Comparison of ENCODE assay signal across 8 cellular contexts in genomic region chr19:58450836-58451357, GRCh38. TPM values are rescaled to one million over a fixed set of nuclear protein-coding genes. Genes with fewer than 3 reads are reported as not detected.
A peak's percentile ranks its signal among the peaks of the same experiment; 100 is the strongest.
DNase-seq lines count a peak whose midpoint lies in the region; ATAC-seq, FAIRE-seq and TF ChIP-seq lines count a peak whose summit lies in the region.

No MANE protein-coding gene starts in this region.

- intact Hi-C loops in aorta (cut with DNase I): loop anchor here in 1 of 2 donors (1.0 kb wide), 1 partner anchor 11 kb away; the partner anchor contains the start of gene ZNF132

- H3K4me1 ChIP-seq in HUES6 (ENCODE audit: control insufficient read depth, insufficient read depth, low read length) (no peaks in the 10 kb centered on the region), mesodermal cell (ENCODE audit: control insufficient read depth, insufficient read depth, low read length, poor library complexity, severe bottlenecking) (no peaks in the 10 kb centered on the region), aorta (ENCODE audit: control insufficient read depth in 1 of 2, insufficient read depth in 2 of 2, low read length in 2 of 2) (no peaks in the 10 kb centered on the region)

- H3K4me3 Mint-ChIP-seq in brain: peak overlapping the region; percentile 95 to 98 (median 97)

- H3K36me3 ChIP-seq in HUES6 (ENCODE audit: control insufficient read depth, insufficient read depth, low read length) (peaks cover 2% of the 10 kb centered on the region; the same call in 1 of the 2 replicates), mesodermal cell (ENCODE audit: control insufficient read depth, insufficient read depth, low read length) (no peaks in the 10 kb centered on the region), aorta (ENCODE audit: control insufficient read depth in 1 of 2, insufficient read depth in 2 of 2, low read length in 1 of 2) (no peaks in the 10 kb centered on the region)

- H3K4me3 ChIP-seq in HUES6 (ENCODE audit: low read depth, low read length) (peak overlapping the region; percentile 87), mesodermal cell (ENCODE audit: extremely low read depth, insufficient read depth, low read length, poor library complexity, severe bottlenecking) (peak overlapping the region; percentile 63), aorta (ENCODE audit: low read length in 2 of 2) (peak overlapping the region; percentile 63)

- peaks cover 12 to 19% (median 13%) of the 10 kb centered on the region in 5 experiments for H3K9me3 Mint-ChIP-seq in brain

- peak overlapping the region; percentile 7 for H3K9ac ChIP-seq in HUES6 (ENCODE audit: low read length)

- H3K27me3 ChIP-seq in HUES6 (ENCODE audit: control insufficient read depth, insufficient read depth, low read length) (peaks cover 27% of the 10 kb centered on the region), aorta (ENCODE audit: control insufficient read depth in 1 of 2, insufficient read depth in 2 of 2, low read length in 1 of 2) (no peaks in the 10 kb centered on the region)

- peaks cover 11% of the 10 kb centered on the region for H3K27me3 Mint-ChIP-seq in brain

- H3K27ac Mint-ChIP-seq in brain: peak overlapping the region; percentile 76 to 98 (median 91)

- peaks cover 28% of the 10 kb centered on the region for H3K9me3 ChIP-seq in HUES6 (ENCODE audit: control insufficient read depth, insufficient read depth, low read depth, low read length)
- peaks cover 19% of the 10 kb centered on the region for H3K9me3 ChIP-seq in mesodermal cell (ENCODE audit: control insufficient read depth, low read length)
- no peaks in the 10 kb centered on the region for H3K9me3 ChIP-seq in aorta (ENCODE audit: control insufficient read depth, low read length)

- H3K27ac ChIP-seq in HUES6 (ENCODE audit: low read depth, low read length) (no peak overlapping the region), mesodermal cell (ENCODE audit: low read depth, low read length, severe bottlenecking) (no peak overlapping the region), aorta (ENCODE audit: low read depth in 1 of 2, low read length in 2 of 2) (no peak overlapping the region)

- FAIRE-seq in urothelium cell line (lab: Jason Lieb, UNC): no peak

- no peak for ATAC-seq in aorta (ENCODE audit: low FRiP score)

- TF ChIP-seq CTCF in brain (conservative IDR thresholded peaks at IDR 0.05): no peak

- DNase-seq in NCI-H2029 (lab: John Stamatoyannopoulos, UW) (peak; percentile 28), NCI-H2029 treated with DMSO at 0.1 percent for 48 hours (lab: John Stamatoyannopoulos, UW) (no peak), aorta (no peak), urothelium cell line (ENCODE audit: low spot score) (no peak), AG08395 (ENCODE audit: low spot score) (no peak)

- H3K4me1 Mint-ChIP-seq in brain: peaks cover 24% of the 10 kb centered on the region

- WGBS in mesodermal cell (ENCODE audit: insufficient coverage in 2 of 2), 2 experiments: 22% methylated on average over 9 to 11 of the region's 11 CpGs
- WGBS in aorta, 2 donors: 3% methylated on average over 11 of the region's 11 CpGs

- peaks cover 7% of the 10 kb centered on the region for H3K36me3 Mint-ChIP-seq in brain

RNA-seq across cellular contexts. Expression of gene ZNF324B, which starts 0.5 kb away (rescaled TPM):
- polyA plus RNA-seq in brain (ENCODE audit: insufficient read depth, low read depth, low replicate concordance) (5.3 TPM), aorta (1 to 10 TPM; 1.5 to 2.3 TPM)
- 2.2 TPM for polyA plus RNA-seq in mesodermal cell (2013, experiment 1 of 2)
- polyA plus RNA-seq in mesodermal cell (2013, experiment 2 of 2): 1.5 TPM
- 1 to 10 TPM; 4.6 to 5.7 TPM for total RNA-seq in aorta

RNA-seq across cellular contexts. Expression of gene ZNF132, which starts 10.9 kb away (rescaled TPM):
- polyA plus RNA-seq in brain (ENCODE audit: insufficient read depth, low read depth, low replicate concordance) (2.5 TPM), aorta (1 to 10 TPM in 1 of 2 donors, under 1 TPM in 1; 0.38 to 1.4 TPM)
- 1.6 TPM for polyA plus RNA-seq in mesodermal cell (2013, experiment 1 of 2)
- 1.7 TPM for polyA plus RNA-seq in mesodermal cell (2013, experiment 2 of 2)
- total RNA-seq in aorta: 1 to 10 TPM; 4.5 to 5.4 TPM

RNA-seq across cellular contexts. Expression of gene ZNF324, which starts 16.0 kb away (rescaled TPM):
- polyA plus RNA-seq in brain (ENCODE audit: insufficient read depth, low read depth, low replicate concordance) (8.5 TPM), aorta (1 to 10 TPM; 2.3 to 4.6 TPM)
- polyA plus RNA-seq in mesodermal cell (2013, experiment 1 of 2): 5.1 TPM
- 4.4 TPM for polyA plus RNA-seq in mesodermal cell (2013, experiment 2 of 2)
- total RNA-seq in aorta: 10 to 100 TPM; 10.8 to 14.1 TPM

RNA-seq across cellular contexts. Expression of gene ZNF446, which starts 25.3 kb away (rescaled TPM):
- 13.5 TPM for polyA plus RNA-seq in brain (ENCODE audit: insufficient read depth, low read depth, low replicate concordance)
- 9.1 TPM for polyA plus RNA-seq in mesodermal cell (2013, experiment 1 of 2)
- 8.2 TPM for polyA plus RNA-seq in mesodermal cell (2013, experiment 2 of 2)
- total RNA-seq in aorta: 1 to 10 TPM; 6.4 to 9.9 TPM
- 10 to 100 TPM; 10.4 to 26.1 TPM for polyA plus RNA-seq in aorta

RNA-seq across cellular contexts. Expression of gene ZNF584, which starts 42.4 kb away (rescaled TPM):
- 5.8 TPM for polyA plus RNA-seq in brain (ENCODE audit: insufficient read depth, low read depth, low replicate concordance)
- 10.5 TPM for polyA plus RNA-seq in mesodermal cell (2013, experiment 1 of 2)
- polyA plus RNA-seq in mesodermal cell (2013, experiment 2 of 2): 6.7 TPM
- total RNA-seq in aorta: 10 to 100 TPM; 11.8 to 13.4 TPM
- 10 to 100 TPM in 1 of 2 donors, under 1 TPM in 1; 0.75 to 10.3 TPM for polyA plus RNA-seq in aorta
